ENCODE assay signal across 21 cellular contexts in the genomic region with DNA sequence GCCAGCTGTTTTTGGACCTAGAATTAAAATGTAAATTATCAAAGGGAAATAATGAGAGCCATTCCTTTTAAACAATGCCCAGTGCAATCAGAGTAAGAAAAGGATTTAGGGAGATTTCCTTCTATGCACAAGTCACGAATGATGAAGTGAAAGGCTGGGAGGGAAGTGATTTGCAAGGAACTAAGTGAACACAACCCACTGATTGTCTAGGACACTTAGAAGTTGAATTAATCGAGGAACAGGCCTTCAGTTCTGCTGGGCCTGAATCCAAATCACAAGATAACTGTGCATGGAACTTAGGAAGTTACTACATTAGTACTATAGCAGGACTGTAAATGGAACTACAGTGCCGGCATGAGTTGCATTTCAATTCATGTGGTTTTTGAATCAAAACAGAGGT. TPM values are rescaled to one million over a fixed set of nuclear protein-coding genes. Genes with fewer than 3 reads are reported as not detected.
DNase-seq lines count a peak whose midpoint lies in the region; ATAC-seq, FAIRE-seq and TF ChIP-seq lines count a peak whose summit lies in the region.
"Had no signal": no experiment of that assay in that cellular context is flagged by ENCODE, and none has a peak within 500 bp of the region (broad histone marks: within the 10 kb centered on the region; RNA-seq: fewer than 3 reads in every experiment).

No MANE protein-coding gene starts in this region.

- H3K4me1 Mint-ChIP-seq in activated CD4-positive, alpha-beta T cell treated with anti-CD3 and anti-CD28 coated beads, Interleukin-2, amount 10 ng/mL, durations not matched to agents 24 days and 14 days, result no peaks in the 10 kb centered on the region
- H3K4me1 Mint-ChIP-seq in stimulated activated naive B cell treated with anti-CD40 and anti-IgM and Interleukin-4, amounts not matched to agents 10 μg/mL and 1 μg/mL and 100 μg/mL, for 72 hours, result no peaks in the 10 kb centered on the region
- peaks cover 29% of the 10 kb centered on the region for H3K4me1 Mint-ChIP-seq in HFFc6 (ENCODE audit: low read depth)
- H3K4me1 Mint-ChIP-seq: activated naive CD4-positive, alpha-beta T cell treated with anti-CD3 and anti-CD28 coated beads, Interleukin-2, amount 10 ng/mL, durations not matched to agents 7 days and 5 days; naive thymus-derived CD8-positive, alpha-beta T cell had no signal

- intact Hi-C loops in activated CD4-positive, alpha-beta T cell treated with anti-CD3 and anti-CD28 coated beads, Interleukin-2, amount 10 ng/mL, durations not matched to agents 24 days and 14 days (cut with micrococcal nuclease), result no loop called here

- FAIRE-seq in H54 (lab: Jason Lieb, UNC), result peak; percentile 33
- FAIRE-seq: kidney, urothelium cell line had no signal

- H3K27ac Mint-ChIP-seq in activated CD4-positive, alpha-beta T cell treated with anti-CD3 and anti-CD28 coated beads, Interleukin-2, amount 10 ng/mL, durations not matched to agents 24 days and 14 days, result no peak overlapping the region
- H3K27ac Mint-ChIP-seq in stimulated activated naive B cell treated with anti-CD40 and anti-IgM and Interleukin-4, amounts not matched to agents 10 μg/mL and 1 μg/mL and 100 μg/mL, for 72 hours, result no peak overlapping the region
- H3K27ac Mint-ChIP-seq in HFFc6, result no peak overlapping the region; the same call in 1 of the 2 replicates
- H3K27ac Mint-ChIP-seq: activated naive CD4-positive, alpha-beta T cell treated with anti-CD3 and anti-CD28 coated beads, Interleukin-2, amount 10 ng/mL, durations not matched to agents 7 days and 5 days; effector memory CD8-positive, alpha-beta T cell; naive thymus-derived CD8-positive, alpha-beta T cell had no signal

- no peaks in the 10 kb centered on the region for H3K27me3 ChIP-seq in suprapubic skin

- WGBS in suprapubic skin, result 41% methylated on average over 3 of the region's 3 CpGs

- H3K36me3 Mint-ChIP-seq in activated CD4-positive, alpha-beta T cell treated with anti-CD3 and anti-CD28 coated beads, Interleukin-2, amount 10 ng/mL, durations not matched to agents 24 days and 14 days (ENCODE audit: low read depth), result no peaks in the 10 kb centered on the region
- no peaks in the 10 kb centered on the region for H3K36me3 Mint-ChIP-seq in stimulated activated naive B cell treated with anti-CD40 and anti-IgM and Interleukin-4, amounts not matched to agents 10 μg/mL and 1 μg/mL and 100 μg/mL, for 72 hours
- no peaks in the 10 kb centered on the region for H3K36me3 Mint-ChIP-seq in HFFc6 (ENCODE audit: low read depth)
- H3K36me3 Mint-ChIP-seq: activated naive CD4-positive, alpha-beta T cell treated with anti-CD3 and anti-CD28 coated beads, Interleukin-2, amount 10 ng/mL, durations not matched to agents 7 days and 5 days; naive thymus-derived CD8-positive, alpha-beta T cell had no signal

- TF ChIP-seq POLR2A in H54 (IDR thresholded peaks at IDR 0.05; ENCODE audit: low read depth, low read length) (no peak), suprapubic skin (IDR thresholded peaks at IDR 0.05) (no peak)

- H3K9me3 ChIP-seq in suprapubic skin, result no peaks in the 10 kb centered on the region

- TF ChIP-seq EP300 in suprapubic skin (IDR thresholded peaks at IDR 0.05), result no peak

- no peaks in the 10 kb centered on the region for H3K9me3 Mint-ChIP-seq in activated CD4-positive, alpha-beta T cell treated with anti-CD3 and anti-CD28 coated beads, Interleukin-2, amount 10 ng/mL, durations not matched to agents 24 days and 14 days
- no peaks in the 10 kb centered on the region for H3K9me3 Mint-ChIP-seq in stimulated activated naive B cell treated with anti-CD40 and anti-IgM and Interleukin-4, amounts not matched to agents 10 μg/mL and 1 μg/mL and 100 μg/mL, for 72 hours
- no peaks in the 10 kb centered on the region for H3K9me3 Mint-ChIP-seq in HFFc6
- H3K9me3 Mint-ChIP-seq: activated naive CD4-positive, alpha-beta T cell treated with anti-CD3 and anti-CD28 coated beads, Interleukin-2, amount 10 ng/mL, durations not matched to agents 7 days and 5 days; effector memory CD8-positive, alpha-beta T cell; naive thymus-derived CD8-positive, alpha-beta T cell had no signal

- H3K27me3 Mint-ChIP-seq in activated CD4-positive, alpha-beta T cell treated with anti-CD3 and anti-CD28 coated beads, Interleukin-2, amount 10 ng/mL, durations not matched to agents 24 days and 14 days, result no peaks in the 10 kb centered on the region
- no peaks in the 10 kb centered on the region for H3K27me3 Mint-ChIP-seq in stimulated activated naive B cell treated with anti-CD40 and anti-IgM and Interleukin-4, amounts not matched to agents 10 μg/mL and 1 μg/mL and 100 μg/mL, for 72 hours
- no peaks in the 10 kb centered on the region for H3K27me3 Mint-ChIP-seq in HFFc6 (ENCODE audit: insufficient read depth)
- H3K27me3 Mint-ChIP-seq: activated naive CD4-positive, alpha-beta T cell treated with anti-CD3 and anti-CD28 coated beads, Interleukin-2, amount 10 ng/mL, durations not matched to agents 7 days and 5 days; effector memory CD8-positive, alpha-beta T cell; naive thymus-derived CD8-positive, alpha-beta T cell had no signal

- no peak for ATAC-seq in stimulated activated naive B cell treated with anti-CD40 and anti-IgM and Interleukin-4, amounts not matched to agents 10 μg/mL and 1 μg/mL and 100 μg/mL, for 72 hours (replicated peaks)
- ATAC-seq: effector memory CD8-positive, alpha-beta T cell; HCT116; naive thymus-derived CD8-positive, alpha-beta T cell had no signal

- H3K4me3 ChIP-seq in fibroblast of the aortic adventitia (ENCODE audit: low read depth, low read length) (no peak overlapping the region), suprapubic skin (no peak overlapping the region)
- H3K4me3 ChIP-seq: skin epidermis had no signal

- H3K4me3 Mint-ChIP-seq in activated CD4-positive, alpha-beta T cell treated with anti-CD3 and anti-CD28 coated beads, Interleukin-2, amount 10 ng/mL, durations not matched to agents 24 days and 14 days, result no peak overlapping the region
- H3K4me3 Mint-ChIP-seq in stimulated activated naive B cell treated with anti-CD40 and anti-IgM and Interleukin-4, amounts not matched to agents 10 μg/mL and 1 μg/mL and 100 μg/mL, for 72 hours, result no peak overlapping the region
- H3K4me3 Mint-ChIP-seq in HFFc6, result no peak overlapping the region
- H3K4me3 Mint-ChIP-seq: activated naive CD4-positive, alpha-beta T cell treated with anti-CD3 and anti-CD28 coated beads, Interleukin-2, amount 10 ng/mL, durations not matched to agents 7 days and 5 days; effector memory CD8-positive, alpha-beta T cell; naive thymus-derived CD8-positive, alpha-beta T cell had no signal

- TF ChIP-seq CTCF in VCaP (conservative IDR thresholded peaks at IDR 0.05) (no peak), fibroblast of the aortic adventitia (IDR thresholded peaks at IDR 0.05; ENCODE audit: insufficient read depth, low read length) (no peak), suprapubic skin (IDR thresholded peaks at IDR 0.05) (no peak), HFFc6 (IDR thresholded peaks at IDR 0.05) (no peak)

- DNase-seq in H54 (ENCODE audit: insufficient read length, low spot score) (no peak), fibroblast of the aortic adventitia (ENCODE audit: low read depth) (peak; percentile 56), pons (ENCODE audit: low spot score) (peak; percentile 88), suprapubic skin (ENCODE audit: low spot score in 2 of 2) (no peak), HFFc6 (no peak)
- no peak for DNase-seq in activated CD4-positive, alpha-beta T cell treated with anti-CD3 and anti-CD28 coated beads, Interleukin-2, amount 10 ng/mL, durations not matched to agents 24 days and 14 days
- DNase-seq in stimulated activated naive B cell treated with anti-CD40 and anti-IgM and Interleukin-4, amounts not matched to agents 10 μg/mL and 1 μg/mL and 100 μg/mL, for 72 hours, result no peak
- DNase-seq: activated CD4-positive, alpha-beta T cell treated with anti-CD3 and anti-CD28 coated beads for 1 hour; activated CD8-positive, alpha-beta memory T cell treated with anti-CD3 and anti-CD28 coated beads for 24 hours; activated naive CD4-positive, alpha-beta T cell treated with anti-CD3 and anti-CD28 coated beads, Interleukin-2, amount 10 ng/mL, durations not matched to agents 7 days and 5 days; activated T-cell treated with anti-CD3 and anti-CD28 coated beads, Interleukin-2, amount 50 U/mL, for 48 hours; effector memory CD8-positive, alpha-beta T cell; kidney; mesendoderm; naive thymus-derived CD8-positive, alpha-beta T cell; NCI-H1105 treated with DMSO at 0.1 percent for 48 hours; stimulated activated CD4-positive, alpha-beta T cell treated with anti-CD3 and anti-CD28 coated beads, Interleukin-4, amount 100 ng/mL, for 24 hours had no signal

- H3K27ac ChIP-seq in VCaP (peak overlapping the region; percentile 85), suprapubic skin (no peak overlapping the region)

- peaks cover 32% of the 10 kb centered on the region for H3K4me1 ChIP-seq in suprapubic skin

- no peaks in the 10 kb centered on the region for H3K36me3 ChIP-seq in suprapubic skin

RNA-seq across cellular contexts. Expression of gene MAP2, which starts 17.7 kb away (rescaled TPM):
- total RNA-seq in fibroblast of the aortic adventitia (ENCODE audit: low replicate concordance), result 2.1 and 26.5 TPM in 2 replicates
- not detected in 2 replicates for total RNA-seq in activated CD4-positive, alpha-beta T cell treated with anti-CD3 and anti-CD28 coated beads, Interleukin-2, amount 10 ng/mL, durations not matched to agents 24 days and 14 days
- 10 to 100 TPM; 42.0 to 54.5 (median 47.1) TPM for total RNA-seq in suprapubic skin
- total RNA-seq in HFFc6 (2021; fragmentation: NEBNext Ultra II Directional; extraction: Animal tissue kit (Norgen Biotek cat#: 25700)), result 1 to 10 TPM; 1.0 to 2.0 (median 1.6) TPM

Comparison
In these comparisons a context has a peak if more than half of its experiments do, and no peak if none do; other contexts are left out.
1. DNase-seq: peak in fibroblast of the aortic adventitia (single experiment) and pons (single experiment); none in H54 (single experiment), activated CD4-positive, alpha-beta T cell treated with anti-CD3 and anti-CD28 coated beads, Interleukin-2, amount 10 ng/mL, durations not matched to agents 24 days and 14 days (single experiment), suprapubic skin (0 of 2), stimulated activated naive B cell treated with anti-CD40 and anti-IgM and Interleukin-4, amounts not matched to agents 10 μg/mL and 1 μg/mL and 100 μg/mL, for 72 hours (single experiment) and HFFc6 (single experiment).